Comparison of ENCODE assay signal across 1 cellular context in genomic region chr20:24918579-24919566, GRCh38.
TF ChIP-seq lines count a peak whose summit lies in the region.

No MANE protein-coding gene starts in this region.

TF ChIP-seq in HepG2, 621 proteins besides CTCF, POLR2A, EP300 and RAD21:
- TF ChIP-seq RFXAP (CRISPR knock-in tag; IDR thresholded peaks at IDR 0.05; ENCODE audit: borderline replicate concordance) (0 out of 2 replicates have a peak, but pooled peaks have one; percentile 36), ZNF263 (CRISPR knock-in tag; IDR thresholded peaks at IDR 0.05) (no peak), ZNF605 (CRISPR knock-in tag; IDR thresholded peaks at IDR 0.05) (0 out of 2 replicates have a peak, but pooled peaks have one; percentile 30), RNF2 (conservative IDR thresholded peaks at IDR 0.05; ENCODE audit: low read depth) (no peak), ELF1 (CRISPR knock-in tag; IDR thresholded peaks at IDR 0.05) (no peak), ZNF766 (CRISPR knock-in tag; IDR thresholded peaks at IDR 0.05; ENCODE audit: borderline replicate concordance) (no peak), MEIS2 (CRISPR knock-in tag; IDR thresholded peaks at IDR 0.05) (0 out of 2 replicates have a peak, but pooled peaks have one; percentile 13), MTF1 (CRISPR knock-in tag; IDR thresholded peaks at IDR 0.05) (no peak), CBX5 (CRISPR knock-in tag; IDR thresholded peaks at IDR 0.05; ENCODE audit: borderline replicate concordance) (no peak), SNAPC4 (CRISPR knock-in tag; IDR thresholded peaks at IDR 0.05) (no peak), CHD2 (IDR thresholded peaks at IDR 0.05; ENCODE audit: low read depth, low read length) (no peak), HNF4G (IDR thresholded peaks at IDR 0.05; ENCODE audit: borderline replicate concordance, low read depth, low read length) (no peak), HNF4G (CRISPR knock-in tag; IDR thresholded peaks at IDR 0.05; ENCODE audit: borderline replicate concordance, low read depth) (no peak), CEBPB (IDR thresholded peaks at IDR 0.05; ENCODE audit: borderline replicate concordance, low read depth, low read length) (peak; percentile 41; the same call in 1 of the 2 replicates), MXD4 (CRISPR knock-in tag; IDR thresholded peaks at IDR 0.05) (0 out of 2 replicates have a peak, but pooled peaks have one; percentile 6), ARNT2 (CRISPR knock-in tag; IDR thresholded peaks at IDR 0.05; ENCODE audit: low read depth) (no peak), YEATS2 (CRISPR knock-in tag; IDR thresholded peaks at IDR 0.05; ENCODE audit: borderline replicate concordance) (0 out of 2 replicates have a peak, but pooled peaks have one; percentile 3)
- TF ChIP-seq, protein P1, sequence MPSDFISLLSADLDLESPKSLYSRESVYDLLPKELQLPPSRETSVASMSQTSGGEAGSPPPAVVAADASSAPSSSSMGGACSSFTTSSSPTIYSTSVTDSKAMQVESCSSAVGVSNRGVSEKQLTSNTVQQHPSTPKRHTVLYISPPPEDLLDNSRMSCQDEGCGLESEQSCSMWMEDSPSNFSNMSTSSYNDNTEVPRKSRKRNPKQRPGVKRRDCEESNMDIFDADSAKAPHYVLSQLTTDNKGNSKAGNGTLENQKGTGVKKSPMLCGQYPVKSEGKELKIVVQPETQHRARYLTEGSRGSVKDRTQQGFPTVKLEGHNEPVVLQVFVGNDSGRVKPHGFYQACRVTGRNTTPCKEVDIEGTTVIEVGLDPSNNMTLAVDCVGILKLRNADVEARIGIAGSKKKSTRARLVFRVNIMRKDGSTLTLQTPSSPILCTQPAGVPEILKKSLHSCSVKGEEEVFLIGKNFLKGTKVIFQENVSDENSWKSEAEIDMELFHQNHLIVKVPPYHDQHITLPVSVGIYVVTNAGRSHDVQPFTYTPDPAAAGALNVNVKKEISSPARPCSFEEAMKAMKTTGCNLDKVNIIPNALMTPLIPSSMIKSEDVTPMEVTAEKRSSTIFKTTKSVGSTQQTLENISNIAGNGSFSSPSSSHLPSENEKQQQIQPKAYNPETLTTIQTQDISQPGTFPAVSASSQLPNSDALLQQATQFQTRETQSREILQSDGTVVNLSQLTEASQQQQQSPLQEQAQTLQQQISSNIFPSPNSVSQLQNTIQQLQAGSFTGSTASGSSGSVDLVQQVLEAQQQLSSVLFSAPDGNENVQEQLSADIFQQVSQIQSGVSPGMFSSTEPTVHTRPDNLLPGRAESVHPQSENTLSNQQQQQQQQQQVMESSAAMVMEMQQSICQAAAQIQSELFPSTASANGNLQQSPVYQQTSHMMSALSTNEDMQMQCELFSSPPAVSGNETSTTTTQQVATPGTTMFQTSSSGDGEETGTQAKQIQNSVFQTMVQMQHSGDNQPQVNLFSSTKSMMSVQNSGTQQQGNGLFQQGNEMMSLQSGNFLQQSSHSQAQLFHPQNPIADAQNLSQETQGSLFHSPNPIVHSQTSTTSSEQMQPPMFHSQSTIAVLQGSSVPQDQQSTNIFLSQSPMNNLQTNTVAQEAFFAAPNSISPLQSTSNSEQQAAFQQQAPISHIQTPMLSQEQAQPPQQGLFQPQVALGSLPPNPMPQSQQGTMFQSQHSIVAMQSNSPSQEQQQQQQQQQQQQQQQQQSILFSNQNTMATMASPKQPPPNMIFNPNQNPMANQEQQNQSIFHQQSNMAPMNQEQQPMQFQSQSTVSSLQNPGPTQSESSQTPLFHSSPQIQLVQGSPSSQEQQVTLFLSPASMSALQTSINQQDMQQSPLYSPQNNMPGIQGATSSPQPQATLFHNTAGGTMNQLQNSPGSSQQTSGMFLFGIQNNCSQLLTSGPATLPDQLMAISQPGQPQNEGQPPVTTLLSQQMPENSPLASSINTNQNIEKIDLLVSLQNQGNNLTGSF (CRISPR knock-in tag; IDR thresholded peaks at IDR 0.05): 0 out of 2 replicates have a peak, but pooled peaks have one; percentile 5
- TF ChIP-seq, protein P2, sequence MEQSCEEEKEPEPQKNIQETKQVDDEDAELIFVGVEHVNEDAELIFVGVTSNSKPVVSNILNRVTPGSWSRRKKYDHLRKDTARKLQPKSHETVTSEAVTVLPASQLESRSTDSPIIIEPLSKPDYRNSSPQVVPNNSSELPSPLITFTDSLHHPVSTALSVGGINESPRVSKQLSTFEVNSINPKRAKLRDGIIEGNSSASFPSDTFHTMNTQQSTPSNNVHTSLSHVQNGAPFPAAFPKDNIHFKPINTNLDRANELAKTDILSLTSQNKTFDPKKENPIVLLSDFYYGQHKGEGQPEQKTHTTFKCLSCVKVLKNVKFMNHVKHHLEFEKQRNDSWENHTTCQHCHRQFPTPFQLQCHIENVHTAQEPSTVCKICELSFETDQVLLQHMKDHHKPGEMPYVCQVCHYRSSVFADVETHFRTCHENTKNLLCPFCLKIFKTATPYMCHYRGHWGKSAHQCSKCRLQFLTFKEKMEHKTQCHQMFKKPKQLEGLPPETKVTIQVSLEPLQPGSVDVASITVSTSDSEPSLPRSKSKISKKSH (CRISPR knock-in tag; IDR thresholded peaks at IDR 0.05; ENCODE audit: borderline replicate concordance): no peak
TF ChIP-seq in HepG2: peak in this region for 7.
